ENCODE assay signal across 12 cellular contexts in genomic region chr20:31475032-31475431, GRCh38. TPM values are rescaled to one million over a fixed set of nuclear protein-coding genes. Genes with fewer than 3 reads are reported as not detected.
A peak's percentile ranks its signal among the peaks of the same experiment; 100 is the strongest.
DNase-seq lines count a peak whose midpoint lies in the region; ATAC-seq and TF ChIP-seq lines count a peak whose summit lies in the region.
"Had no signal": no experiment of that assay in that cellular context is flagged by ENCODE, and none has a peak within 500 bp of the region (broad histone marks: within the 10 kb centered on the region; RNA-seq: fewer than 3 reads in every experiment).

Gene DEFB124 (minus strand): TSS chr20:31475127. CDS start chr20:31473013, 2,114 bp downstream.
Gene REM1 (plus strand): TSS chr20:31475288. CDS start chr20:31476446, 1,158 bp downstream.

- H3K9me3 ChIP-seq in DOHH2 (ENCODE audit: control insufficient read depth, insufficient read depth, low read length) (no peaks in the 10 kb centered on the region), hepatocyte (ENCODE audit: low read depth) (no peaks in the 10 kb centered on the region), gastrocnemius medialis (no peaks in the 10 kb centered on the region)

- no peaks in the 10 kb centered on the region for H3F3A ChIP-seq in DOHH2 (ENCODE audit: control insufficient read depth, insufficient read depth)

- H4K20me1 ChIP-seq in DOHH2 (ENCODE audit: control insufficient read depth, insufficient read depth, low read depth, low read length) (no peaks in the 10 kb centered on the region), hepatocyte (ENCODE audit: insufficient read depth, poor library complexity, severe bottlenecking) (no peaks in the 10 kb centered on the region)

- H3K4me1 ChIP-seq in DOHH2 (ENCODE audit: control insufficient read depth, low read length) (peaks cover 21% of the 10 kb centered on the region), hepatocyte (ENCODE audit: insufficient read depth) (no peaks in the 10 kb centered on the region), gastrocnemius medialis (peaks cover 0 to 11% of the 10 kb centered on the region in 2 donors)

- H3K27me3 ChIP-seq in DOHH2 (ENCODE audit: control insufficient read depth, low read length), result 0 out of 2 replicates have a peak, but pooled peaks cover 9% of the 10 kb centered on the region
- peaks cover 14% of the 10 kb centered on the region for H3K27me3 ChIP-seq in hepatocyte
- peaks cover 18 to 27% (median 19%) of the 10 kb centered on the region in 3 donors for H3K27me3 ChIP-seq in gastrocnemius medialis

- H3K27ac ChIP-seq in DOHH2 (ENCODE audit: low read depth, low read length) (no peak within 1 kb of the TSS), hepatocyte (no peak within 1 kb of the TSS), gastrocnemius medialis (peak within 1 kb of the TSS; percentile 63 to 75 (median 74))

- H3K27ac Mint-ChIP-seq in activated B cell treated with CpG ODN at 0.5 μM for 24 hours, result no peak within 1 kb of the TSS
- H3K27ac Mint-ChIP-seq: CD4-positive, CD25-positive, alpha-beta regulatory T cell had no signal

- peak within 1 kb of the TSS; percentile 55 for H3K4me3 Mint-ChIP-seq in activated B cell treated with CpG ODN at 0.5 μM for 24 hours

- CTCF ChIA-PET in activated B cell treated with CpG ODN at 0.5 μM for 24 hours (lab: Charles Lee), result no interaction called here

- H3K36me3 Mint-ChIP-seq in activated B cell treated with CpG ODN at 0.5 μM for 24 hours (ENCODE audit: low read depth), result no peaks in the 10 kb centered on the region
- H3K36me3 Mint-ChIP-seq: CD4-positive, CD25-positive, alpha-beta regulatory T cell had no signal

- H3K9me2 ChIP-seq in DOHH2 (replicated peaks; ENCODE audit: control insufficient read depth, low read length), result no peaks in the 10 kb centered on the region
- H3K9me2 ChIP-seq in hepatocyte (replicated peaks; ENCODE audit: insufficient read depth), result no peaks in the 10 kb centered on the region

- intact Hi-C loops in activated B cell treated with CpG ODN at 0.5 μM for 24 hours (cut with micrococcal nuclease) (no loop called here), gastrocnemius medialis (cut with DNase I; ENCODE audit: low total_unique reads) (no loop called here)

- WGBS in hepatocyte (ENCODE audit: low lambda C conversion rate, missing lambda C conversion rate), result 74% methylated on average over 21 of the region's 27 CpGs

- in situ Hi-C loops in gastrocnemius medialis (cut with MboI; ENCODE audit: low sequenced_read_pairs in 4 of 4), result no loop called here

- peaks cover 22% of the 10 kb centered on the region for H3K4me1 Mint-ChIP-seq in activated B cell treated with CpG ODN at 0.5 μM for 24 hours

- H3K79me2 ChIP-seq in DOHH2 (ENCODE audit: control insufficient read depth, low read length) (no peaks in the 10 kb centered on the region), hepatocyte (no peaks in the 10 kb centered on the region)

- DNase-seq in activated B cell treated with CpG ODN at 0.5 μM for 24 hours, result no peak
- DNase-seq in hepatocyte (ENCODE audit: low spot score), result no peak
- no peak for DNase-seq in gastrocnemius medialis
- no peak for DNase-seq in stimulated activated CD4-positive, alpha-beta T cell treated with anti-CD3 and anti-CD28 coated beads, Interleukin-4, amount 100 ng/mL, for 4 hours
- DNase-seq: activated CD8-positive, alpha-beta memory T cell treated with anti-CD3 and anti-CD28 coated beads, Interleukin-2, amount 50 U/mL, for 4 hours; CD4-positive, CD25-positive, alpha-beta regulatory T cell; NCI-H1092 treated with DMSO at 0.1 percent for 48 hours; stimulated activated naive CD4-positive, alpha-beta T cell had no signal

- H3K36me3 ChIP-seq in DOHH2 (ENCODE audit: control insufficient read depth, low read length) (no peaks in the 10 kb centered on the region), hepatocyte (replicated peaks; ENCODE audit: insufficient read depth, low read depth) (no peaks in the 10 kb centered on the region), gastrocnemius medialis (no peaks in the 10 kb centered on the region)

- ATAC-seq in activated B cell treated with CpG ODN at 0.5 μM for 24 hours (ENCODE audit: low read depth), result peak; percentile 14
- no peak for ATAC-seq in gastrocnemius medialis
- no peak for ATAC-seq in GM19452 (IDR thresholded peaks at IDR 0.05; ENCODE audit: unreplicated experiment)
- no peak for ATAC-seq in GM19035 (IDR thresholded peaks at IDR 0.05; ENCODE audit: unreplicated experiment)
- ATAC-seq in HG03439 (IDR thresholded peaks at IDR 0.05; ENCODE audit: unreplicated experiment), result no peak

- no peak for TF ChIP-seq POLR2A in gastrocnemius medialis (IDR thresholded peaks at IDR 0.05)

- H3K4me2 ChIP-seq in DOHH2 (ENCODE audit: low read length) (peak within 1 kb of the TSS; percentile 51), hepatocyte (peak within 1 kb of the TSS; percentile 65)

- TF ChIP-seq CTCF in DOHH2 (IDR thresholded peaks at IDR 0.05; ENCODE audit: low read depth, low read length, poor library complexity, severe bottlenecking) (no peak), activated B cell treated with CpG ODN at 0.5 μM for 24 hours (IDR thresholded peaks at IDR 0.05) (no peak), hepatocyte (IDR thresholded peaks at IDR 0.05; ENCODE audit: poor library complexity) (no peak), gastrocnemius medialis (IDR thresholded peaks at IDR 0.05 in 4 of 5, conservative IDR thresholded peaks at IDR 0.05 in 1 of 5) (no peak)

- no peak within 1 kb of the TSS for H3K4me3 ChIP-seq in DOHH2 (ENCODE audit: low read length)
- no peak within 1 kb of the TSS for H3K4me3 ChIP-seq in hepatocyte
- peak within 1 kb of the TSS; percentile 47 to 55 (median 50) for H3K4me3 ChIP-seq in gastrocnemius medialis

- POLR2A ChIA-PET in activated B cell treated with CpG ODN at 0.5 μM for 24 hours (lab: Charles Lee), result no interaction called here

- no peak within 1 kb of the TSS for H2AFZ ChIP-seq in hepatocyte

- H3K27me3 Mint-ChIP-seq in activated B cell treated with CpG ODN at 0.5 μM for 24 hours, result peaks cover 40% of the 10 kb centered on the region

- H3K9me3 Mint-ChIP-seq in activated B cell treated with CpG ODN at 0.5 μM for 24 hours, result peaks cover 3% of the 10 kb centered on the region

RNA-seq across cellular contexts. Expression of gene DEFB124, which starts in this region (rescaled TPM):
- total RNA-seq in activated B cell treated with CpG ODN at 0.5 μM for 24 hours (not detected in 2 replicates), hepatocyte (not detected in 2 replicates), gastrocnemius medialis (not detected)
- polyA plus RNA-seq in hepatocyte, result not detected in 2 replicates
- total RNA-seq: CD4-positive, CD25-positive, alpha-beta regulatory T cell had no signal
- polyA plus RNA-seq: CD4-positive, CD25-positive, alpha-beta regulatory T cell had no signal

RNA-seq across cellular contexts. Expression of gene REM1, which starts in this region (rescaled TPM):
- total RNA-seq in activated B cell treated with CpG ODN at 0.5 μM for 24 hours (not detected in 2 replicates), hepatocyte (0.08 TPM in 1 of 2 replicates, not detected in the other), gastrocnemius medialis (1 to 10 TPM in 3 of 4 donors, under 1 TPM in 1; 0.87 to 7.5 (median 1.2) TPM)
- polyA plus RNA-seq in hepatocyte, result 1.1 TPM in 1 of 2 replicates, not detected in the other
- total RNA-seq: CD4-positive, CD25-positive, alpha-beta regulatory T cell had no signal
- polyA plus RNA-seq: CD4-positive, CD25-positive, alpha-beta regulatory T cell had no signal

Comparison
In these comparisons a context has a peak if more than half of its experiments do, and no peak if none do; other contexts are left out.
1. Peak in ATAC-seq in activated B cell treated with CpG ODN at 0.5 μM for 24 hours; RNA of the genes that start here not detected or under 1 TPM.
2. H3K27ac ChIP-seq: peak in gastrocnemius medialis (4 of 4); none in DOHH2 (single experiment) and hepatocyte (single experiment).
3. H3K4me3 ChIP-seq: peak in gastrocnemius medialis (4 of 4); none in DOHH2 (single experiment) and hepatocyte (single experiment).